16 cellular contexts compared by ENCODE assay signal in the genomic region with DNA sequence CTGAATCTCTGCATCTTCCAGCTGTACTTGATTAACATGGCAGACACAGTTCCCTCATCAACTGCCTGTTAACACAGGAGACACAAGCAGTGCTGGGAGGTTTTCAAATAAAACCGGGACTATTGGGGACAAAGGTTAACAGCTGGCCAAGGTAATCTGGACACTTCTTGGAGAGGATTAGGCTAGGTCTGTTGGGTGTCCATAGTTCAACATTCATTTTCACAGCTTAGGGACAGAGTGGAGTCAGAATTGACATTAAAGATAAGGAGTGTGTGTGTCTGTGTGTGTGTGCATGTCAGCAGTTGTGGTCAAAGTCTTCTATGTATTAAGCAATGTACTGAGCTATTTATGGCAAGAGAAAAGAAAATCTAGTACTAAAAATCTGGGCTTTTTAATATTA.
"Had no signal": no experiment of that assay in that cellular context is flagged by ENCODE, and none has a peak within 500 bp of the region (broad histone marks: within the 10 kb centered on the region; RNA-seq: fewer than 3 reads in every experiment).

No MANE protein-coding gene starts in this region.

- ATAC-seq: left cardiac atrium, sciatic nerve had no signal

- H3K27me3 ChIP-seq: ascending aorta, thyroid gland had no signal

- H3K36me3 ChIP-seq: ascending aorta, thyroid gland had no signal

- H3K27me3 Mint-ChIP-seq: activated CD4-positive, alpha-beta T cell treated with anti-CD3 and anti-CD28 coated beads, Interleukin-2, amount 10 ng/mL, durations not matched to agents 7 days and 5 days had no signal

- H3K27ac ChIP-seq: ascending aorta, dorsolateral prefrontal cortex, thyroid gland had no signal

- H3K4me1 ChIP-seq: ascending aorta, thyroid gland had no signal

- DNase-seq: activated B cell treated with CpG ODN at 0.5 μM for 24 hours; activated CD4-positive, alpha-beta T cell treated with anti-CD3 and anti-CD28 coated beads, Interleukin-2, amount 10 ng/mL, durations not matched to agents 7 days and 5 days; activated CD8-positive, alpha-beta memory T cell treated with anti-CD3 and anti-CD28 coated beads, Interleukin-2, amount 50 U/mL, for 48 hours; dorsolateral prefrontal cortex; foreskin melanocyte; head of caudate nucleus; immature natural killer cell; left cardiac atrium; mammary epithelial cell; stimulated activated CD4-positive, alpha-beta T cell treated with anti-CD3 and anti-CD28 coated beads, Interleukin-12 subunit alpha, Interleukin-12 subunit beta, amount 100 ng/mL, for 4 hours; stimulated activated CD4-positive, alpha-beta T cell treated with anti-CD3 and anti-CD28 coated beads, Interleukin-2, amount 100 ng/mL, for 24 hours; SW 1271; thyroid gland had no signal

- H3K9me3 Mint-ChIP-seq: activated B cell treated with CpG ODN at 0.5 μM for 24 hours; activated CD4-positive, alpha-beta T cell treated with anti-CD3 and anti-CD28 coated beads, Interleukin-2, amount 10 ng/mL, durations not matched to agents 7 days and 5 days; neural crest cell had no signal

- H3K4me1 Mint-ChIP-seq: activated B cell treated with CpG ODN at 0.5 μM for 24 hours; activated CD4-positive, alpha-beta T cell treated with anti-CD3 and anti-CD28 coated beads, Interleukin-2, amount 10 ng/mL, durations not matched to agents 7 days and 5 days; immature natural killer cell had no signal

- H3K36me3 Mint-ChIP-seq: immature natural killer cell had no signal

- H3K9me3 ChIP-seq: ascending aorta, thyroid gland had no signal

- H3K4me3 Mint-ChIP-seq: activated B cell treated with CpG ODN at 0.5 μM for 24 hours; activated CD4-positive, alpha-beta T cell treated with anti-CD3 and anti-CD28 coated beads, Interleukin-2, amount 10 ng/mL, durations not matched to agents 7 days and 5 days; immature natural killer cell; neural crest cell had no signal

- H3K27ac Mint-ChIP-seq: activated B cell treated with CpG ODN at 0.5 μM for 24 hours; activated CD4-positive, alpha-beta T cell treated with anti-CD3 and anti-CD28 coated beads, Interleukin-2, amount 10 ng/mL, durations not matched to agents 7 days and 5 days; immature natural killer cell had no signal

- H3K4me3 ChIP-seq: ascending aorta, dorsolateral prefrontal cortex, thyroid gland had no signal
